7 cellular contexts compared by ENCODE assay signal in the genomic region with DNA sequence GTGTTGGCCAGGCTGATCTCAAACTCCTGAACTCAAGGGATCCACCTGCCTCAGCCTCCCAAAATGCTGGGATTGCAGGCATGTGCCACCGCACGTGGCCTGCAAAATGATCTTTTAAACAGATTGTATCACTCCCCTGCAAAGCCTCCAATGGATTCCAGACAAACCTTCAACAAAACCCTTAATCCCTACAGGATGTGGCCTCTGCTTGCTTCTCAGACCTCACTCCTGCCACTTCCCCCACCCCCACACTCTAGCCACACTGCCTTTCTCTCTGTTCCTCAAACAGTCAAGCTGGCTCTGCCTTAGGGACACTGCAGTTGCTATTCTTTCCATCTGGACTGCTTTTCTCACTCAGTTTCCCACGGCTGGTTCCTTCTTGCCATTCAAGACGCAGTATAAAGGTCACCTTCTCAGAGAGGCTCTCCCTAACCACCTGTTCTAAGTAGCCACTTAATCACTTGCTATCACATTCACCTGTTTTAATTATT. TPM values are rescaled to one million over a fixed set of nuclear protein-coding genes. Genes with fewer than 3 reads are reported as not detected.
DNase-seq lines count a peak whose midpoint lies in the region; ATAC-seq and TF ChIP-seq lines count a peak whose summit lies in the region.

No MANE protein-coding gene starts in this region.

- H3K4me3 Mint-ChIP-seq in activated naive CD8-positive, alpha-beta T cell treated with anti-CD3 and anti-CD28 coated beads, Interleukin-2, amount 50 U/mL, for 24 hours, result no peak overlapping the region

- peaks cover 2% of the 10 kb centered on the region for H3K27me3 Mint-ChIP-seq in activated naive CD8-positive, alpha-beta T cell treated with anti-CD3 and anti-CD28 coated beads, Interleukin-2, amount 50 U/mL, for 24 hours

- H3K36me3 Mint-ChIP-seq in activated naive CD8-positive, alpha-beta T cell treated with anti-CD3 and anti-CD28 coated beads, Interleukin-2, amount 50 U/mL, for 24 hours (ENCODE audit: low read depth), result no peaks in the 10 kb centered on the region

- H3K27me3 ChIP-seq in mucosa of stomach (ENCODE audit: control insufficient read depth, insufficient read depth, low read length) (no peaks in the 10 kb centered on the region), breast epithelium (no peaks in the 10 kb centered on the region)

- H3K4me1 ChIP-seq in mucosa of stomach (ENCODE audit: control insufficient read depth, insufficient read depth, low read length), result peaks cover 48% of the 10 kb centered on the region
- H3K4me1 ChIP-seq in breast epithelium, result no peaks in the 10 kb centered on the region

- no peak overlapping the region for H3K27ac ChIP-seq in breast epithelium

- intact Hi-C loops in breast epithelium (cut with DNase I; ENCODE audit: low total_unique reads), result no loop called here

- H3K36me3 ChIP-seq in mucosa of stomach (ENCODE audit: control insufficient read depth, insufficient read depth, low read length), result no peaks in the 10 kb centered on the region
- no peaks in the 10 kb centered on the region for H3K36me3 ChIP-seq in breast epithelium

- H3K4me3 ChIP-seq in mucosa of stomach (ENCODE audit: low read length) (no peak overlapping the region), breast epithelium (no peak overlapping the region)

- ATAC-seq in GM19438 (IDR thresholded peaks at IDR 0.05; ENCODE audit: low read depth, unreplicated experiment), result peak; percentile 72
- ATAC-seq in activated naive CD8-positive, alpha-beta T cell treated with anti-CD3 and anti-CD28 coated beads, Interleukin-2, amount 50 U/mL, for 24 hours, result peak; percentile 35
- ATAC-seq in GM18520 (IDR thresholded peaks at IDR 0.05; ENCODE audit: unreplicated experiment), result no peak

- peak overlapping the region; percentile 25 for H3K27ac Mint-ChIP-seq in activated naive CD8-positive, alpha-beta T cell treated with anti-CD3 and anti-CD28 coated beads, Interleukin-2, amount 50 U/mL, for 24 hours

- peak; percentile 63 for DNase-seq in HT1080 (ENCODE audit: low read depth)
- DNase-seq in activated naive CD8-positive, alpha-beta T cell treated with anti-CD3 and anti-CD28 coated beads, Interleukin-2, amount 50 U/mL, for 24 hours, result no peak
- no peak for DNase-seq in breast epithelium (ENCODE audit: low spot score in 2 of 2)
- DNase-seq in COLO829 (ENCODE audit: low spot score), result no peak

- no peaks in the 10 kb centered on the region for H3K9me3 Mint-ChIP-seq in activated naive CD8-positive, alpha-beta T cell treated with anti-CD3 and anti-CD28 coated beads, Interleukin-2, amount 50 U/mL, for 24 hours

- peaks cover 35% of the 10 kb centered on the region for H3K4me1 Mint-ChIP-seq in activated naive CD8-positive, alpha-beta T cell treated with anti-CD3 and anti-CD28 coated beads, Interleukin-2, amount 50 U/mL, for 24 hours

- no peak for TF ChIP-seq POLR2A in breast epithelium (IDR thresholded peaks at IDR 0.05)

- H3K9me3 ChIP-seq in mucosa of stomach (ENCODE audit: control insufficient read depth, low read length) (no peaks in the 10 kb centered on the region), breast epithelium (no peaks in the 10 kb centered on the region)

- no peak for TF ChIP-seq CTCF in breast epithelium (IDR thresholded peaks at IDR 0.05)

- H3K9ac ChIP-seq in mucosa of stomach (ENCODE audit: low read length), result peak overlapping the region; percentile 50

RNA-seq across cellular contexts. Expression of a gene that starts 47.3 kb away (rescaled TPM):
- 180 and 239 TPM in 2 replicates for total RNA-seq in HT1080 (2014; rRNA removed; shearing (Covaris generic))
- 189 and 251 TPM in 2 replicates for polyA plus RNA-seq in HT1080 (2015; cell fraction: cytosol; rRNA removed)
- 271 TPM in 2 replicates for polyA plus RNA-seq in HT1080 (2015; cell fraction: nucleus; rRNA removed)
- total RNA-seq in breast epithelium, result 100 to 1,000 TPM; 263 to 443 (median 285) TPM

RNA-seq across cellular contexts. Expression of a gene that starts 54.9 kb away (rescaled TPM):
- 2.2 and 3.2 TPM in 2 replicates for total RNA-seq in HT1080 (2014; rRNA removed; shearing (Covaris generic))
- 1.1 and 2.4 TPM in 2 replicates for polyA plus RNA-seq in HT1080 (2015; cell fraction: cytosol; rRNA removed)
- polyA plus RNA-seq in HT1080 (2015; cell fraction: nucleus; rRNA removed), result 11.4 and 34.0 TPM in 2 replicates
- total RNA-seq in breast epithelium, result 100 to 1,000 TPM; 398 to 629 (median 549) TPM

Comparison
In these comparisons a context has a peak if more than half of its experiments do, and no peak if none do; other contexts are left out.
1. RNA of a gene that starts 54.9 kb away (total RNA-seq): 398 to 629 TPM in breast epithelium; 2.2 to 3.2 TPM in HT1080; every median in the first group is over 10 times any median in the second.